In genomic region chr21:44817914-44818635, GRCh38 we compare ENCODE assay signal across 8 cellular contexts.
DNase-seq lines count a peak whose midpoint lies in the region; ATAC-seq lines count a peak whose summit lies in the region.

SUMO3 (minus strand) TSS chr21:44818062; CDS start chr21:44817968, 94 bp downstream.

- H3K27ac ChIP-seq in cingulate gyrus (ENCODE audit: low read depth, low read length): peak within 1 kb of the TSS; percentile 69
- H3K27ac ChIP-seq in layer of hippocampus (ENCODE audit: low read depth, low read length): peak within 1 kb of the TSS; percentile 85

- peak; percentile 63 for ATAC-seq in HG02852 (IDR thresholded peaks at IDR 0.05; ENCODE audit: unreplicated experiment)

- H3K27me3 ChIP-seq in layer of hippocampus (ENCODE audit: control insufficient read depth, insufficient read depth, low read length): no peaks in the 10 kb centered on the region

- peak; percentile 65 for DNase-seq in NK-92 treated with Interleukin-12 subunit alpha and Interleukin-12 subunit beta, amount 100 ng/mL, for 24 hours (lab: John Stamatoyannopoulos, UW)
- DNase-seq in NK-92 (lab: John Stamatoyannopoulos, UW; ENCODE audit: unreplicated experiment) (no peak), NCI-H2196 (lab: John Stamatoyannopoulos, UW; ENCODE audit: unreplicated experiment) (peak; percentile 91)
- peak; percentile 79 to 83 for DNase-seq in activated CD4-positive, alpha-beta T cell treated with anti-CD3 and anti-CD28 coated beads for 4 hours
- peak; percentile 71 to 78 for DNase-seq in stimulated activated CD4-positive, alpha-beta T cell treated with anti-CD3 and anti-CD28 coated beads, Interleukin-1b, Interleukin-23, amount 100 ng/mL, for 1 hour (ENCODE audit: low read depth in 2 of 2)
